In the genomic region with DNA sequence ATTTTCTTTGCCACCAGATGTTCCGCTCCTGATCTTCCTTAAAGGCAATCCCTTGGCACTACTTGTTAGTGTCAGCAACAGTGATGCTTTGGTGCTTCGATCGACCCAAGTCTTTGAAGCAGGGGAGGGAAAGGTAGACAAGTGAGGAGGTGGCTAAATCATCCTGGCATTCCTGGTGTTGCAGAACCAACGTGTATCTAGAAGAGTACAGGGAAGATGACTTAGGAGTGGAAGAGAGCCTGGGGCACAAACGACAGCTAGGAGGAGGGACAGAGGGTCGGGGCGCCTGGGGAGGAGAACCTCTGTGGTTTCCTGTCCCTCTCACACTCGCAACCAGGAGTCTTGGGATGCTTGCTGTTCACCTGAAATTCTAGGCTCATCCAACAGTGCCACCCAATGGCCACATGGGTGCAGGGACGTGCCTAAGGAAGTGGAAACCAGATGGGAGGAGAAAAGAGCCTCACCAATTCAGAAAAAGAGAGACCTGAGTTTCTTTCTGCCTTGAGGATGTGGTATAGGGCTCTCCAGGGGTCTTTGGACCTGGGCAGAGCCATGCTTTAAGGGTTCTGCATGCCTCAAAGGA, we compare ENCODE assay signal across 9 cellular contexts. TPM values are rescaled to one million over a fixed set of nuclear protein-coding genes. Genes with fewer than 3 reads are reported as not detected.
A peak's percentile ranks its signal among the peaks of the same experiment; 100 is the strongest.
DNase-seq lines count a peak whose midpoint lies in the region; ATAC-seq and TF ChIP-seq lines count a peak whose summit lies in the region.
"Had no signal": no experiment of that assay in that cellular context is flagged by ENCODE, and none has a peak within 500 bp of the region (broad histone marks: within the 10 kb centered on the region; RNA-seq: fewer than 3 reads in every experiment).

No MANE protein-coding gene starts in this region.

- H3K4me1 ChIP-seq in BE2C (no peaks in the 10 kb centered on the region), GM23338 (ENCODE audit: insufficient read depth) (no peaks in the 10 kb centered on the region)

- H3K9me3 ChIP-seq in BE2C, result no peaks in the 10 kb centered on the region

- H3K27me3 ChIP-seq in BE2C, result peaks cover 16% of the 10 kb centered on the region
- H3K27me3 ChIP-seq in GM23338 (ENCODE audit: insufficient read depth), result peaks cover 40% of the 10 kb centered on the region

- peak; percentile 79 for DNase-seq in BE2C
- peak; percentile 90 for DNase-seq in GM23338 (ENCODE audit: low spot score)
- peak; percentile 84 for DNase-seq in NCI-H2227 treated with DMSO at 0.1 percent for 48 hours (lab: John Stamatoyannopoulos, UW)
- peak; percentile 83 for DNase-seq in activated CD4-positive, alpha-beta T cell treated with anti-CD3 and anti-CD28 coated beads for 36 hours
- peak; percentile 60 for DNase-seq in epidermal melanocyte (ENCODE audit: insufficient read length, low spot score)
- peak; percentile 79 for DNase-seq in middle frontal gyrus (ENCODE audit: extremely low spot score, low spot score)
- DNase-seq in type B pancreatic cell (ENCODE audit: extremely low spot score, unreplicated experiment), result no peak

- intact Hi-C loops in activated CD4-positive, alpha-beta T cell treated with anti-CD3 and anti-CD28 coated beads for 36 hours (cut with DNase I, micrococcal nuclease), result loop anchor here (1.0 to 5.0 kb wide), 4 partner anchors 60 to 377 kb away; no protein-coding TSS in a partner anchor

- ATAC-seq in GM23338 (peak; percentile 77), GM18520 (IDR thresholded peaks at IDR 0.05; ENCODE audit: unreplicated experiment) (no peak)
- ATAC-seq in activated CD4-positive, alpha-beta T cell treated with anti-CD3 and anti-CD28 coated beads for 36 hours, result peak; percentile 59

- H3K27ac Mint-ChIP-seq in GM23338, result no peak overlapping the region
- no peak overlapping the region for H3K27ac Mint-ChIP-seq in activated CD4-positive, alpha-beta T cell treated with anti-CD3 and anti-CD28 coated beads for 36 hours
- no peak overlapping the region for H3K27ac Mint-ChIP-seq in type B pancreatic cell
- H3K27ac Mint-ChIP-seq: memory B cell had no signal

- CTCF ChIA-PET in activated CD4-positive, alpha-beta T cell treated with anti-CD3 and anti-CD28 coated beads for 36 hours (lab: Charles Lee), result interaction anchor here (0.9 to 5.2 kb wide), 9 partner anchors 9 to 167 kb away, joined by 3 to 119 read pairs (median 5); a partner anchor contains a TSS

- H3F3A ChIP-seq in GM23338 (replicated peaks; ENCODE audit: low read depth), result no peaks in the 10 kb centered on the region

- H3K36me3 Mint-ChIP-seq in GM23338 (ENCODE audit: low read depth), result no peaks in the 10 kb centered on the region
- H3K36me3 Mint-ChIP-seq in activated CD4-positive, alpha-beta T cell treated with anti-CD3 and anti-CD28 coated beads for 36 hours (ENCODE audit: low read depth), result no peaks in the 10 kb centered on the region
- no peaks in the 10 kb centered on the region for H3K36me3 Mint-ChIP-seq in type B pancreatic cell
- H3K36me3 Mint-ChIP-seq: memory B cell had no signal

- H3K36me3 ChIP-seq in BE2C (no peaks in the 10 kb centered on the region), GM23338 (ENCODE audit: insufficient read depth) (no peaks in the 10 kb centered on the region)

- H4K20me1 ChIP-seq in GM23338 (replicated peaks; ENCODE audit: insufficient read depth), result no peaks in the 10 kb centered on the region

- H3K4me2 ChIP-seq in GM23338, result no peak overlapping the region; the same call in 1 of the 2 replicates

- POLR2A ChIA-PET in activated CD4-positive, alpha-beta T cell treated with anti-CD3 and anti-CD28 coated beads for 36 hours (lab: Charles Lee), result no interaction called here

- H3K9me2 ChIP-seq in GM23338 (ENCODE audit: insufficient read depth), result no peaks in the 10 kb centered on the region

- no peaks in the 10 kb centered on the region for H3K79me2 ChIP-seq in GM23338 (replicated peaks; ENCODE audit: insufficient read depth)

- peak; percentile 93 for TF ChIP-seq CTCF in BE2C (IDR thresholded peaks at IDR 0.05; ENCODE audit: low read depth, low read length)
- peak; percentile 90 to 98 for TF ChIP-seq CTCF in GM23338 (conservative IDR thresholded peaks at IDR 0.05; ENCODE audit: low read depth in 2 of 2)
- TF ChIP-seq CTCF in type B pancreatic cell (conservative IDR thresholded peaks at IDR 0.05), result peak; percentile 84

- H3K4me3 Mint-ChIP-seq in GM23338, result no peak overlapping the region
- no peak overlapping the region for H3K4me3 Mint-ChIP-seq in activated CD4-positive, alpha-beta T cell treated with anti-CD3 and anti-CD28 coated beads for 36 hours
- H3K4me3 Mint-ChIP-seq in type B pancreatic cell, result no peak overlapping the region
- H3K4me3 Mint-ChIP-seq: memory B cell had no signal

- peak overlapping the region; percentile 90 for H2AFZ ChIP-seq in GM23338

- no peaks in the 10 kb centered on the region for H3K9me3 Mint-ChIP-seq in GM23338
- no peaks in the 10 kb centered on the region for H3K9me3 Mint-ChIP-seq in activated CD4-positive, alpha-beta T cell treated with anti-CD3 and anti-CD28 coated beads for 36 hours (ENCODE audit: low read depth)
- no peaks in the 10 kb centered on the region for H3K9me3 Mint-ChIP-seq in type B pancreatic cell
- H3K9me3 Mint-ChIP-seq: memory B cell had no signal

- H3K4me3 ChIP-seq in BE2C (ENCODE audit: low read depth, low read length) (no peak overlapping the region), GM23338 (no peak overlapping the region)

- H3K27ac ChIP-seq in GM23338 (ENCODE audit: low read depth), result no peak overlapping the region

- peaks cover 34% of the 10 kb centered on the region for H3K27me3 Mint-ChIP-seq in GM23338 (ENCODE audit: insufficient read depth, low read depth, poor library complexity)
- H3K27me3 Mint-ChIP-seq in activated CD4-positive, alpha-beta T cell treated with anti-CD3 and anti-CD28 coated beads for 36 hours, result no peaks in the 10 kb centered on the region
- H3K27me3 Mint-ChIP-seq in type B pancreatic cell, result peaks cover 88% of the 10 kb centered on the region
- H3K27me3 Mint-ChIP-seq: memory B cell had no signal

- peaks cover 11% of the 10 kb centered on the region for H3K4me1 Mint-ChIP-seq in GM23338
- H3K4me1 Mint-ChIP-seq in activated CD4-positive, alpha-beta T cell treated with anti-CD3 and anti-CD28 coated beads for 36 hours, result peaks cover 24% of the 10 kb centered on the region
- peaks cover 5% of the 10 kb centered on the region for H3K4me1 Mint-ChIP-seq in type B pancreatic cell (ENCODE audit: unreplicated experiment)

TF ChIP-seq in GM23338, 12 proteins besides CTCF, POLR2A, EP300 and RAD21 (continues in another document):
- TF ChIP-seq CREB1 (CRISPR knock-in tag; IDR thresholded peaks at IDR 0.05; ENCODE audit: low read depth) (no peak), STAT1 (IDR thresholded peaks at IDR 0.05; ENCODE audit: unreplicated experiment) (no peak)
- TF ChIP-seq, protein P1, sequence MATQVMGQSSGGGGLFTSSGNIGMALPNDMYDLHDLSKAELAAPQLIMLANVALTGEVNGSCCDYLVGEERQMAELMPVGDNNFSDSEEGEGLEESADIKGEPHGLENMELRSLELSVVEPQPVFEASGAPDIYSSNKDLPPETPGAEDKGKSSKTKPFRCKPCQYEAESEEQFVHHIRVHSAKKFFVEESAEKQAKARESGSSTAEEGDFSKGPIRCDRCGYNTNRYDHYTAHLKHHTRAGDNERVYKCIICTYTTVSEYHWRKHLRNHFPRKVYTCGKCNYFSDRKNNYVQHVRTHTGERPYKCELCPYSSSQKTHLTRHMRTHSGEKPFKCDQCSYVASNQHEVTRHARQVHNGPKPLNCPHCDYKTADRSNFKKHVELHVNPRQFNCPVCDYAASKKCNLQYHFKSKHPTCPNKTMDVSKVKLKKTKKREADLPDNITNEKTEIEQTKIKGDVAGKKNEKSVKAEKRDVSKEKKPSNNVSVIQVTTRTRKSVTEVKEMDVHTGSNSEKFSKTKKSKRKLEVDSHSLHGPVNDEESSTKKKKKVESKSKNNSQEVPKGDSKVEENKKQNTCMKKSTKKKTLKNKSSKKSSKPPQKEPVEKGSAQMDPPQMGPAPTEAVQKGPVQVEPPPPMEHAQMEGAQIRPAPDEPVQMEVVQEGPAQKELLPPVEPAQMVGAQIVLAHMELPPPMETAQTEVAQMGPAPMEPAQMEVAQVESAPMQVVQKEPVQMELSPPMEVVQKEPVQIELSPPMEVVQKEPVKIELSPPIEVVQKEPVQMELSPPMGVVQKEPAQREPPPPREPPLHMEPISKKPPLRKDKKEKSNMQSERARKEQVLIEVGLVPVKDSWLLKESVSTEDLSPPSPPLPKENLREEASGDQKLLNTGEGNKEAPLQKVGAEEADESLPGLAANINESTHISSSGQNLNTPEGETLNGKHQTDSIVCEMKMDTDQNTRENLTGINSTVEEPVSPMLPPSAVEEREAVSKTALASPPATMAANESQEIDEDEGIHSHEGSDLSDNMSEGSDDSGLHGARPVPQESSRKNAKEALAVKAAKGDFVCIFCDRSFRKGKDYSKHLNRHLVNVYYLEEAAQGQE (IDR thresholded peaks at IDR 0.05; ENCODE audit: unreplicated experiment), result no peak

RNA-seq across cellular contexts. Expression of a gene that starts 9.5 kb away (rescaled TPM):
- 0.15 TPM for polyA plus RNA-seq in BE2C (2012; ENCODE audit: insufficient read depth, insufficient read length, low read depth)
- total RNA-seq in GM23338 (2014; rRNA removed; shearing (Covaris generic)), result 0.97 and 1.5 TPM in 2 replicates
- 0.11 and 0.17 TPM in 2 replicates for polyA plus RNA-seq in GM23338 (2016; fragmentation: Nextera tagmentation; extraction: Ambion mirVana)
- under 1 TPM; 0.25 to 0.37 TPM for total RNA-seq in activated CD4-positive, alpha-beta T cell treated with anti-CD3 and anti-CD28 coated beads for 36 hours
- 0.40 and 1.1 TPM in 2 replicates for total RNA-seq in type B pancreatic cell (ENCODE audit: low replicate concordance)

RNA-seq across cellular contexts. Expression of a gene that starts 59.1 kb away (rescaled TPM):
- 25.2 TPM for polyA plus RNA-seq in BE2C (2012; ENCODE audit: insufficient read depth, insufficient read length, low read depth)
- 3.0 and 4.2 TPM in 2 replicates for total RNA-seq in GM23338 (2014; rRNA removed; shearing (Covaris generic))
- 0.32 TPM in 1 of 2 replicates, not detected in the other for polyA plus RNA-seq in GM23338 (2016; fragmentation: Nextera tagmentation; extraction: Ambion mirVana)
- 10 to 100 TPM; 20.0 to 20.5 TPM for total RNA-seq in activated CD4-positive, alpha-beta T cell treated with anti-CD3 and anti-CD28 coated beads for 36 hours
- total RNA-seq in type B pancreatic cell (ENCODE audit: low replicate concordance), result 0.94 and 1.9 TPM in 2 replicates
